ENCODE assay signal across 16 cellular contexts in genomic region chr9:109421034-109421700, GRCh38.
"Had no signal": no experiment of that assay in that cellular context is flagged by ENCODE, and none has a peak within 500 bp of the region (broad histone marks: within the 10 kb centered on the region; RNA-seq: fewer than 3 reads in every experiment).

No MANE protein-coding gene starts in this region.

- H3K9me3 Mint-ChIP-seq: activated naive CD4-positive, alpha-beta T cell treated with anti-CD3 and anti-CD28 coated beads, Interleukin-2, amount 10 ng/mL, durations not matched to agents 7 days and 5 days; activated T-helper 2 cell treated with anti-CD3 and anti-CD28 coated beads, Interferon-gamma antibody, Interleukin-2, Interleukin-4, amounts not matched to agents 10 μg/mL and 5 μg/mL and 100 μg/mL, durations not matched to agents 14 hours and 24 hours and 36 hours; dendritic cell treated with granulocyte-macrophage colony-stimulating factor and Interleukin-4, amounts not matched to agents 40 ng/mL and 50 ng/mL, for 4 days; stimulated activated naive CD8-positive, alpha-beta T cell treated with anti-CD3 and anti-CD28 coated beads, Interleukin-15, Interleukin-2, amounts not matched to agents 100 ng/mL and 50 ng/mL, for 24 hours had no signal

- H3K9me3 ChIP-seq: adrenal gland, testis, upper lobe of right lung had no signal

- H3K4me3 Mint-ChIP-seq: activated naive CD4-positive, alpha-beta T cell treated with anti-CD3 and anti-CD28 coated beads, Interleukin-2, amount 10 ng/mL, durations not matched to agents 7 days and 5 days; dendritic cell treated with granulocyte-macrophage colony-stimulating factor and Interleukin-4, amounts not matched to agents 40 ng/mL and 50 ng/mL, for 4 days; naive thymus-derived CD4-positive, alpha-beta T cell; stimulated activated naive CD8-positive, alpha-beta T cell treated with anti-CD3 and anti-CD28 coated beads, Interleukin-15, Interleukin-2, amounts not matched to agents 100 ng/mL and 50 ng/mL, for 24 hours had no signal

- H3K36me3 Mint-ChIP-seq: activated naive CD4-positive, alpha-beta T cell treated with anti-CD3 and anti-CD28 coated beads, Interleukin-2, amount 10 ng/mL, durations not matched to agents 7 days and 5 days; naive thymus-derived CD4-positive, alpha-beta T cell had no signal

- H3K27ac Mint-ChIP-seq: activated naive CD4-positive, alpha-beta T cell treated with anti-CD3 and anti-CD28 coated beads, Interleukin-2, amount 10 ng/mL, durations not matched to agents 7 days and 5 days; activated T-helper 2 cell treated with anti-CD3 and anti-CD28 coated beads, Interferon-gamma antibody, Interleukin-2, Interleukin-4, amounts not matched to agents 10 μg/mL and 5 μg/mL and 100 μg/mL, durations not matched to agents 14 hours and 24 hours and 36 hours; dendritic cell treated with granulocyte-macrophage colony-stimulating factor and Interleukin-4, amounts not matched to agents 40 ng/mL and 50 ng/mL, for 4 days; naive thymus-derived CD4-positive, alpha-beta T cell; progenitor cell of endocrine pancreas; stimulated activated naive CD8-positive, alpha-beta T cell treated with anti-CD3 and anti-CD28 coated beads, Interleukin-15, Interleukin-2, amounts not matched to agents 100 ng/mL and 50 ng/mL, for 24 hours had no signal

- H3K4me1 ChIP-seq: testis had no signal

- H3K4me3 ChIP-seq: adrenal gland, testis, upper lobe of right lung had no signal

- H3K4me1 Mint-ChIP-seq: activated naive CD4-positive, alpha-beta T cell treated with anti-CD3 and anti-CD28 coated beads, Interleukin-2, amount 10 ng/mL, durations not matched to agents 7 days and 5 days had no signal

- H3K27ac ChIP-seq: adrenal gland, testis, upper lobe of right lung had no signal

- DNase-seq: activated naive CD4-positive, alpha-beta T cell treated with anti-CD3 and anti-CD28 coated beads, Interleukin-2, amount 10 ng/mL, durations not matched to agents 7 days and 5 days; central memory CD4-positive, alpha-beta T cell; left colon; mammary epithelial cell; naive thymus-derived CD4-positive, alpha-beta T cell; occipital lobe; stimulated activated CD4-positive, alpha-beta T cell treated with anti-CD3 and anti-CD28 coated beads, Interleukin-4, amount 100 ng/mL, for 1 hour; T-helper 2 cell; testis; upper lobe of right lung had no signal

- ATAC-seq: activated CD4-positive, CD25-positive, alpha-beta regulatory T cell treated with anti-CD3 and anti-CD28 coated beads, Interleukin-2, amount 50 U/mL, for 24 hours; left colon; naive thymus-derived CD4-positive, alpha-beta T cell; upper lobe of right lung had no signal

- H3K27me3 ChIP-seq: adrenal gland, testis, upper lobe of right lung had no signal

- H3K36me3 ChIP-seq: adrenal gland, upper lobe of right lung had no signal
